ENCODE assay signal across 8 cellular contexts in the genomic region with DNA sequence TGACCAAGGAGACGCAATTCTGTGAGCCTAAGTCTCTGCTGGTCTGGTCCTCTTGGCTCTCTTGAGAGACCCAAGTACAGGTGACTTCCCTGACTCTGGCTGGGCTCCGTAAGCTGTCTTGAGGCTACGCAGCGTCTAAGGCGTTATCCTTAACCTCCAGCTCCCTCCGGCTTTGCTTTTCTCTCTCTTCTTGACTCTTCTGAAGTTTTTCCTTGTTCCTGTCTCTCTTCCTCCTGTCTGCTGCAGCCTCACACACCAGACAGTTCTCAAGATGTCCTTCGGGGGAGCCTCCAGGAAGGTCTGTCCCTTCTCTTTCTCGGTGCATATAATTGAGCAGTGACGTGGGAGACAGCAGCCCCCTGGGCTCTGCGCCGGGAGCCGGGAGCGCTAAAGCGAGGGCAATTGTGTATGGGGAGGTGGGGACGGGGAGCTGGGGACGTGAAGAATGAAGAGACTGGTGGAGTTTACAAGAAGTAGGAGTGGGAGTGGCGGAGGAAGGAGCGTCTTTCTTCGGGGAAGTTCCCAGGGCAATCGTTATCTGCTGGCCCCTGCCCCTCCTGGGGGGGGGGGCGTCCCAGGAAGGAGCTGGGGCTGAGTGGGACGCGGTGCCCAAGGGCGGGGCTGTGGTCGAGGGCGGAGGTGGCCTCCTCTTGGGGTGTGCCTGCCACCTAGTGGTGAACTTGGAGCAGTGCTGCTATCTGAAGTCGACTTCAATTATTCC. TPM values are rescaled to one million over a fixed set of nuclear protein-coding genes. Genes with fewer than 3 reads are reported as not detected.
A peak's percentile ranks its signal among the peaks of the same experiment; 100 is the strongest.
DNase-seq lines count a peak whose midpoint lies in the region; ATAC-seq and TF ChIP-seq lines count a peak whose summit lies in the region.

No MANE protein-coding gene starts in this region.

- H3K79me2 ChIP-seq in SU-DHL-6 (ENCODE audit: insufficient read depth, low read length) = no peaks in the 10 kb centered on the region

- H3K9ac ChIP-seq in HUES6 (ENCODE audit: low read length) (peak overlapping the region; percentile 32), SU-DHL-6 (ENCODE audit: low read length) (peak overlapping the region; percentile 23; the same call in 1 of the 2 replicates)

- DNase-seq in COLO668 (lab: John Stamatoyannopoulos, UW; ENCODE audit: unreplicated experiment) (peak; percentile 19), heart left ventricle (peak; percentile 70 to 84 (median 76)), pons (ENCODE audit: low spot score) (peak; percentile 72), tibial nerve (ENCODE audit: low spot score in 2 of 2) (peak; percentile 22 to 59)
- peak; percentile 49 for DNase-seq in activated naive CD8-positive, alpha-beta T cell treated with anti-CD3 and anti-CD28 coated beads, Interleukin-2, amount 50 U/mL, for 16 hours (ENCODE audit: low read depth, low spot score)

- peak in 1 of 2 donors; percentile 24 for TF ChIP-seq EP300 in tibial nerve (IDR thresholded peaks at IDR 0.05)

- TF ChIP-seq CTCF in SU-DHL-6 (IDR thresholded peaks at IDR 0.05; ENCODE audit: insufficient read depth, low read length, poor library complexity, severe bottlenecking) (peak; percentile 71), heart left ventricle (IDR thresholded peaks at IDR 0.05) (peak; percentile 89 to 98 (median 94)), tibial nerve (IDR thresholded peaks at IDR 0.05) (peak; percentile 93 to 97 (median 94))

- TF ChIP-seq POLR2A in heart left ventricle (IDR thresholded peaks at IDR 0.05) = no peak
- no peak for TF ChIP-seq POLR2A in tibial nerve (IDR thresholded peaks at IDR 0.05)

- H3K4me2 ChIP-seq in SU-DHL-6 (ENCODE audit: low read depth, low read length, poor library complexity, severe bottlenecking) = peak overlapping the region; percentile 44

- H3K9me3 ChIP-seq in HUES6 (ENCODE audit: control insufficient read depth, insufficient read depth, low read depth, low read length) (no peaks in the 10 kb centered on the region; the same call in 1 of the 2 replicates), SU-DHL-6 (ENCODE audit: insufficient read depth, low read length) (no peaks in the 10 kb centered on the region), heart left ventricle (peaks cover 0 to 6% (median 0%) of the 10 kb centered on the region in 12 donors), tibial nerve (no peaks in the 10 kb centered on the region)

- H3F3A ChIP-seq in SU-DHL-6 (ENCODE audit: insufficient read depth) = no peaks in the 10 kb centered on the region

- H2AFZ ChIP-seq in SU-DHL-6 (ENCODE audit: low read depth, low read length, severe bottlenecking) = peak overlapping the region; percentile 71

- H3K27me3 ChIP-seq in HUES6 (ENCODE audit: control insufficient read depth, insufficient read depth, low read length) (peaks cover 9% of the 10 kb centered on the region; the same call in 1 of the 2 replicates), SU-DHL-6 (ENCODE audit: low read length) (no peaks in the 10 kb centered on the region), heart left ventricle (peaks cover 0 to 9% (median 0%) of the 10 kb centered on the region in 9 donors), tibial nerve (no peaks in the 10 kb centered on the region)

- peak overlapping the region; percentile 64 for H3K4me3 ChIP-seq in HUES6 (ENCODE audit: low read depth, low read length)
- no peak overlapping the region for H3K4me3 ChIP-seq in SU-DHL-6 (ENCODE audit: insufficient read depth, low read length, poor library complexity, severe bottlenecking)
- H3K4me3 ChIP-seq in heart left ventricle = peak overlapping the region; percentile 26 to 60 (median 48)
- H3K4me3 ChIP-seq in tibial nerve = peak overlapping the region; percentile 35 to 55 (median 44)

- H3K27ac ChIP-seq in HUES6 (ENCODE audit: low read depth, low read length) (no peak overlapping the region), SU-DHL-6 (ENCODE audit: low read depth, low read length) (no peak overlapping the region), heart left ventricle (no peak overlapping the region), tibial nerve (peak overlapping the region in 2 of 4 donors; percentile 41 to 46)

- 6 to 8% (median 7%) methylated on average over 26 to 27 of the region's 27 CpGs for WGBS in heart left ventricle, 4 donors
- WGBS in tibial nerve, 2 donors = 7% methylated on average over 26 to 27 of the region's 27 CpGs

- H3K4me1 ChIP-seq in HUES6 (ENCODE audit: control insufficient read depth, insufficient read depth, low read length) = peaks cover 15% of the 10 kb centered on the region
- peaks cover 0 to 11% (median 0%) of the 10 kb centered on the region in 12 donors for H3K4me1 ChIP-seq in heart left ventricle
- peaks cover 0 to 24% (median 4%) of the 10 kb centered on the region in 4 donors for H3K4me1 ChIP-seq in tibial nerve

- no peaks in the 10 kb centered on the region for H4K20me1 ChIP-seq in SU-DHL-6 (ENCODE audit: low read depth, low read length)

- intact Hi-C loops in heart left ventricle (cut with DNase I) = loop anchor here (1.0 to 10.0 kb wide), 8 partner anchors 93 to 200 kb away; no protein-coding TSS in a partner anchor

- no peaks in the 10 kb centered on the region for H3K36me3 ChIP-seq in HUES6 (ENCODE audit: control insufficient read depth, insufficient read depth, low read length)
- no peaks in the 10 kb centered on the region for H3K36me3 ChIP-seq in SU-DHL-6 (ENCODE audit: low read length)
- H3K36me3 ChIP-seq in heart left ventricle = no peaks in the 10 kb centered on the region
- no peaks in the 10 kb centered on the region for H3K36me3 ChIP-seq in tibial nerve

- ATAC-seq in GM19468 (IDR thresholded peaks at IDR 0.05; ENCODE audit: extremely low read depth, unreplicated experiment) (peak; percentile 73), heart left ventricle (peak; percentile 87 to 96 (median 92))

- H3K9me2 ChIP-seq in SU-DHL-6 (replicated peaks; ENCODE audit: insufficient read depth, low read length) = no peaks in the 10 kb centered on the region

RNA-seq across cellular contexts. Expression of gene PIRT, which starts 6.9 kb away (rescaled TPM):
- total RNA-seq in heart left ventricle (not detected), tibial nerve (not detected)
- polyA plus RNA-seq in heart left ventricle = not detected

RNA-seq across cellular contexts. Expression of gene TMEM238L, which starts 40.9 kb away (rescaled TPM):
- total RNA-seq in heart left ventricle = not detected
- not detected for polyA plus RNA-seq in heart left ventricle
- total RNA-seq in tibial nerve = not detected

Comparison
In these comparisons a context has a peak if more than half of its experiments do, and no peak if none do; other contexts are left out.
1. DNase-seq: peak in every context shown above with its lines; median percentile 76 in heart left ventricle; 72 in pons; 49 in activated naive CD8-positive, alpha-beta T cell treated with anti-CD3 and anti-CD28 coated beads, Interleukin-2, amount 50 U/mL, for 16 hours; 40 in tibial nerve; 19 in COLO668.